Comparison of ENCODE assay signal across 8 cellular contexts in the genomic region with DNA sequence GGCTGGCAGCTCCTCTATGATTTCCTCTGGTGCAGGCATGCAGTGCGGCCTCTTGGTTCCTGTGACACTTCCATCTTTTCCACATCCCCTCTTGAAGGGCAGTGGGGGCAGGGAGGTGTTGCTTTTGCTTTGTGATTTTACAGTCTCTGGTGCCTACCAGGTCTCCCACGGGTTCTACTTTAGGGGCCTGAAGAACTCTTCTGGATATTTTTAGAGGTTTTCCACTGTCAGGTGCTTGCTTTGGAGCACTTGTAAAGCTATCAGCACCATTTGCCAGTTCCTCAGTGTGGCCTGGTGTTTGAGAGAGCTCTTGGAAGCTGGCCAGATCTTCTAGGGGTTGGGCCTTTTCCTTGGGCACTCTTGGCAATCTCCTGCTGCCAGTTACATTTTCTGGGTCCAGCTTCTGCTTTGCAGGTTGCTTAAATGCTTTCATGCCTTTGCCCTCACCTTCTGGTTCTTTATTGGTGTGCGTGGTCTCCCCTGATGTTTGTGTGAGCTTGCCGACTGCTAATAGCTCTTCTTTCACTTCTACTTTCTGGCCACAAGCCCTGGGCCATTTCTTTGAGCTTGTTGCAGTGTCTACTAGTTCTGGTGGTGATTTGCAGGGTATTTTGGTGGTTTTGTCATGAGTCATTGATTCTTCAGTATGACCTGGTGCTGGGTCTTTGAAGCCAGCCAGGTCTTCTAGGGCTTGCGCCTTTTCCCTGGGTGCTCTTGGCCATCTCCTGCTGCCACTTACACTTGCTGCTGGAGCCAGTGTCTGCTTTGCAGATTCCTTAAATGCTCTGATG. TPM values are rescaled to one million over a fixed set of nuclear protein-coding genes. Genes with fewer than 3 reads are reported as not detected.
DNase-seq lines count a peak whose midpoint lies in the region; ATAC-seq lines count a peak whose summit lies in the region.

No MANE protein-coding gene starts in this region.

- intact Hi-C loops in Right ventricle myocardium superior (cut with DNase I) = no loop called here

- DNase-seq in DMS 273 (lab: John Stamatoyannopoulos, UW; ENCODE audit: unreplicated experiment) = peak; percentile 25
- DNase-seq in DMS 273 treated with DMSO at 0.1 percent for 48 hours (lab: John Stamatoyannopoulos, UW) = no peak
- peak; percentile 87 for DNase-seq in MV-4-11 (lab: John Stamatoyannopoulos, UW)
- DNase-seq in Right ventricle myocardium superior = no peak
- no peak for DNase-seq in ACHN
- no peak for DNase-seq in NCI-H1092 treated with DMSO at 0.1 percent for 48 hours (lab: John Stamatoyannopoulos, UW)
- DNase-seq in KG1 (lab: John Stamatoyannopoulos, UW) = no peak

- ATAC-seq in HG02610 (IDR thresholded peaks at IDR 0.05; ENCODE audit: unreplicated experiment) = peak; percentile 98
- peak; percentile 82 for ATAC-seq in Right ventricle myocardium superior (ENCODE audit: poor library complexity)

- in situ Hi-C loops in ACHN (cut with HindIII; ENCODE audit: low pct_ligation_motif_present, low pct_unique_long_range_greater_than_20kb, low sequenced_read_pairs) = no loop called here

RNA-seq across cellular contexts. Expression of gene CHST7, which starts 11.4 kb away (rescaled TPM):
- total RNA-seq in Right ventricle myocardium superior = 14.2 TPM

RNA-seq across cellular contexts. Expression of gene ZNF674, which starts 16.9 kb away (rescaled TPM):
- total RNA-seq in Right ventricle myocardium superior = 2.7 TPM

Comparison
In these comparisons a context has a peak if more than half of its experiments do, and no peak if none do; other contexts are left out.
1. DNase-seq: peak in DMS 273 (single experiment) and MV-4-11 (single experiment); none in DMS 273 treated with DMSO at 0.1 percent for 48 hours (single experiment), Right ventricle myocardium superior (single experiment), ACHN (single experiment), NCI-H1092 treated with DMSO at 0.1 percent for 48 hours (single experiment) and KG1 (single experiment).